1 cellular context compared by ENCODE assay signal in the genomic region with DNA sequence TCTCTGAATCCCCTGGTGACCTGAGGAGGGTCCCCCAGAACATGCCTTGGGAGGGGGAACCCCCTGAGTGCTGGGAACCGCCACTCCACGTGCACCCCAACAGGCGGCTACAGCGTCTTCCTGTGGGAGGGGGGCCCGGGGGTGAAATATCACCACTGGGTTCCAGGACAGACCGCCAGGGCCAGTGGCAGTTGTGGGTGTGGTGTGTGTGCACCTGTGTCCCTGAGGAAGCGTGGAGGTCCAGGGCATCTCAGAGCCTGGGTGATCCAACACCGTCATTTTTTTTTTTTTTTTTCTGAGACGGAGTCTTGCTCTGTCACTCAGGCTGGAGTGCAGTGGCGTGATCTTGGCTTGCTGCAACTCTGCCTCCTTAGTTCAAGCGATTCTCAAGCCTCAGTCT.
TF ChIP-seq lines count a peak whose summit lies in the region.

No MANE protein-coding gene starts in this region.

TF ChIP-seq in A549, 52 proteins besides CTCF, POLR2A, EP300 and RAD21 (continued from another document):
- TF ChIP-seq, protein P1, sequence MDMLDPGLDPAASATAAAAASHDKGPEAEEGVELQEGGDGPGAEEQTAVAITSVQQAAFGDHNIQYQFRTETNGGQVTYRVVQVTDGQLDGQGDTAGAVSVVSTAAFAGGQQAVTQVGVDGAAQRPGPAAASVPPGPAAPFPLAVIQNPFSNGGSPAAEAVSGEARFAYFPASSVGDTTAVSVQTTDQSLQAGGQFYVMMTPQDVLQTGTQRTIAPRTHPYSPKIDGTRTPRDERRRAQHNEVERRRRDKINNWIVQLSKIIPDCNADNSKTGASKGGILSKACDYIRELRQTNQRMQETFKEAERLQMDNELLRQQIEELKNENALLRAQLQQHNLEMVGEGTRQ (IDR thresholded peaks at IDR 0.05) = no peak
- TF ChIP-seq FOXS1 (CRISPR knock-in tag; IDR thresholded peaks at IDR 0.05) = no peak
- TF ChIP-seq, protein P2, sequence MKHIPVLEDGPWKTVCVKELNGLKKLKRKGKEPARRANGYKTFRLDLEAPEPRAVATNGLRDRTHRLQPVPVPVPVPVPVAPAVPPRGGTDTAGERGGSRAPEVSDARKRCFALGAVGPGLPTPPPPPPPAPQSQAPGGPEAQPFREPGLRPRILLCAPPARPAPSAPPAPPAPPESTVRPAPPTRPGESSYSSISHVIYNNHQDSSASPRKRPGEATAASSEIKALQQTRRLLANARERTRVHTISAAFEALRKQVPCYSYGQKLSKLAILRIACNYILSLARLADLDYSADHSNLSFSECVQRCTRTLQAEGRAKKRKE (CRISPR knock-in tag; IDR thresholded peaks at IDR 0.05; ENCODE audit: low read depth) = no peak
- TF ChIP-seq MAZ (IDR thresholded peaks at IDR 0.05; ENCODE audit: borderline replicate concordance, low read depth, low read length) = no peak
- TF ChIP-seq RFX5 (IDR thresholded peaks at IDR 0.05) = no peak
- TF ChIP-seq HOXB13 (CRISPR knock-in tag; IDR thresholded peaks at IDR 0.05; ENCODE audit: low read depth) = no peak
- TF ChIP-seq CHD2 (IDR thresholded peaks at IDR 0.05; ENCODE audit: low read length, partially characterized antibody) = no peak
- TF ChIP-seq GATA3 (IDR thresholded peaks at IDR 0.05; ENCODE audit: borderline replicate concordance) = no peak
- TF ChIP-seq MAFK (IDR thresholded peaks at IDR 0.05; ENCODE audit: partially characterized antibody) = no peak
- no peak for TF ChIP-seq SMC3 (IDR thresholded peaks at IDR 0.05)
- TF ChIP-seq KDM5A (IDR thresholded peaks at IDR 0.05) = no peak
- TF ChIP-seq CEBPB (IDR thresholded peaks at IDR 0.05) = no peak
- TF ChIP-seq, protein P3, sequence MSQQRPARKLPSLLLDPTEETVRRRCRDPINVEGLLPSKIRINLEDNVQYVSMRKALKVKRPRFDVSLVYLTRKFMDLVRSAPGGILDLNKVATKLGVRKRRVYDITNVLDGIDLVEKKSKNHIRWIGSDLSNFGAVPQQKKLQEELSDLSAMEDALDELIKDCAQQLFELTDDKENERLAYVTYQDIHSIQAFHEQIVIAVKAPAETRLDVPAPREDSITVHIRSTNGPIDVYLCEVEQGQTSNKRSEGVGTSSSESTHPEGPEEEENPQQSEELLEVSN (IDR thresholded peaks at IDR 0.05; ENCODE audit: borderline replicate concordance, low read depth) = no peak
- no peak for TF ChIP-seq CBX8 (IDR thresholded peaks at IDR 0.05)
